In genomic region chr10:63268139-63268797, GRCh38 we compare ENCODE assay signal across 8 cellular contexts.
DNase-seq lines count a peak whose midpoint lies in the region; ATAC-seq, FAIRE-seq and TF ChIP-seq lines count a peak whose summit lies in the region.

No MANE protein-coding gene starts in this region.

- H3K4me3 ChIP-seq in GM06990 (replicated peaks; ENCODE audit: low read depth, low read length) (peak overlapping the region; percentile 76), bronchial epithelial cell (ENCODE audit: low read depth, low read length) (peak overlapping the region; percentile 61), lower lobe of right lung (peak overlapping the region; percentile 58), upper lobe of left lung (peak overlapping the region; percentile 12 to 55 (median 52))

- peaks cover 18% of the 10 kb centered on the region for H3K4me1 ChIP-seq in lower lobe of right lung
- H3K4me1 ChIP-seq in upper lobe of left lung, result peaks cover 15 to 26% (median 18%) of the 10 kb centered on the region in 4 donors

- DNase-seq in GM06990 (ENCODE audit: extremely low read depth, insufficient read length) (no peak), NCI-H146 (lab: John Stamatoyannopoulos, UW) (peak; percentile 45), bronchial epithelial cell (ENCODE audit: low read depth) (peak; percentile 39), lower lobe of right lung (no peak), upper lobe of left lung (no peak), HTR-8/SVneo (ENCODE audit: insufficient read length, low spot score) (no peak), dedifferentiated amniotic fluid mesenchymal stem cell (ENCODE audit: extremely low spot score) (no peak)

- H3K27me3 ChIP-seq in GM06990 (replicated peaks; ENCODE audit: control insufficient read depth, insufficient read depth, low read length) (no peaks in the 10 kb centered on the region), bronchial epithelial cell (ENCODE audit: control insufficient read depth, insufficient read depth, low read length) (no peaks in the 10 kb centered on the region), lower lobe of right lung (ENCODE audit: low read depth) (no peaks in the 10 kb centered on the region), upper lobe of left lung (no peaks in the 10 kb centered on the region)

- H3K27ac ChIP-seq in lower lobe of right lung (peak overlapping the region; percentile 93), upper lobe of left lung (peak overlapping the region; percentile 88 to 95 (median 92))

- WGBS in upper lobe of left lung, 2 donors, result 0 to 1% methylated on average over 3 of the region's 3 CpGs

- ATAC-seq in lower lobe of right lung, result no peak
- no peak for ATAC-seq in upper lobe of left lung (ENCODE audit: low FRiP score in 2 of 2)
- no peak for ATAC-seq in GM18511 (IDR thresholded peaks at IDR 0.05; ENCODE audit: unreplicated experiment)

- TF ChIP-seq CTCF in GM06990 (IDR thresholded peaks at IDR 0.05; ENCODE audit: insufficient read depth, low read length, poor library complexity, severe bottlenecking) (no peak), bronchial epithelial cell (IDR thresholded peaks at IDR 0.05; ENCODE audit: insufficient read depth, low read length, severe bottlenecking) (no peak), lower lobe of right lung (IDR thresholded peaks at IDR 0.05) (no peak), upper lobe of left lung (IDR thresholded peaks at IDR 0.05) (no peak)

- intact Hi-C loops in lower lobe of right lung (cut with DNase I), result no loop called here

- H3K36me3 ChIP-seq in GM06990 (ENCODE audit: control insufficient read depth, insufficient read depth, low read length), result no peaks in the 10 kb centered on the region
- H3K36me3 ChIP-seq in bronchial epithelial cell (ENCODE audit: control insufficient read depth, insufficient read depth, low read length), result no peaks in the 10 kb centered on the region
- H3K36me3 ChIP-seq in lower lobe of right lung, result no peaks in the 10 kb centered on the region
- no peaks in the 10 kb centered on the region for H3K36me3 ChIP-seq in upper lobe of left lung

- FAIRE-seq in bronchial epithelial cell (lab: Jason Lieb, UNC) (no peak), HTR-8/SVneo (lab: Jason Lieb, UNC) (no peak)

- TF ChIP-seq EP300 in upper lobe of left lung (IDR thresholded peaks at IDR 0.05), result no peak

- no peak for TF ChIP-seq POLR2A in upper lobe of left lung (IDR thresholded peaks at IDR 0.05)

- H3K9me3 ChIP-seq in lower lobe of right lung (no peaks in the 10 kb centered on the region), upper lobe of left lung (no peaks in the 10 kb centered on the region)

Comparison
In these comparisons a context has a peak if more than half of its experiments do, and no peak if none do; other contexts are left out.
1. DNase-seq: peak in NCI-H146 (single experiment) and bronchial epithelial cell (single experiment); none in GM06990 (single experiment), lower lobe of right lung (single experiment), upper lobe of left lung (0 of 2), HTR-8/SVneo (single experiment) and dedifferentiated amniotic fluid mesenchymal stem cell (single experiment).
2. Peak in every context shown above with its lines, with median percentiles within 50 percentile points of each other: H3K4me3 ChIP-seq.